In the genomic region with DNA sequence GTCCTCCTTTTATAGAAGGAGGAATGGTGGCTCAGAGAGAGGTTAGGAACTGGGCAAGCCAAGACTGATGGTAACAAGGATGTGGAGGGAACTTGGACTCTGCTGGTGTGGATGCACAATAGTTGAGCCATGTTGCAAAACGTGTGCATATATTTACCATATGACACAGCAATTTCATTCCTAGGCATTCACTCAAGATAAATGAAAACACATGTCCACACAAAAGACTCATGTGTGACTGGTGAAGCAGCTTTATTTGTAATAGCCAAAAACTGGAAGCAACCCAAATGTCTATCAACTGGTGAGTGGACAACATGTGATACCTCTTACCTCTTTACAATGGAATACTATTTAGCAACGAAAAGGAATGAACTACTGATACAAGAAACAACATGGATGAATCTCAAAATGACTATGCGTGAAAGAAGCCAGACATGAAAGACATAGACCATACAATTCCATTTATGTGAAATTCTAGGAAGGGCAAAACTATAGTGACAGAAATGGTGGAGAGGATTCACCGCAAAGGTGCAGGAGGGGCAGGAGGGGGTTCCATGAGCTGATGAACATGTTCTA, we compare ENCODE assay signal across 21 cellular contexts. TPM values are rescaled to one million over a fixed set of nuclear protein-coding genes. Genes with fewer than 3 reads are reported as not detected.
A peak's percentile ranks its signal among the peaks of the same experiment; 100 is the strongest.
DNase-seq lines count a peak whose midpoint lies in the region; ATAC-seq, FAIRE-seq and TF ChIP-seq lines count a peak whose summit lies in the region.
"Had no signal": no experiment of that assay in that cellular context is flagged by ENCODE, and none has a peak within 500 bp of the region (broad histone marks: within the 10 kb centered on the region; RNA-seq: fewer than 3 reads in every experiment).

No MANE protein-coding gene starts in this region.

- H3K9me1 ChIP-seq in K562 (ENCODE audit: control insufficient read depth, insufficient read depth, low read length), result no peaks in the 10 kb centered on the region

- CTCF ChIA-PET in HepG2 (lab: Yijun Ruan, JAX; ENCODE audit: low intra/inter-chr PET ratio, low total read pairs) (no interaction called here), K562 (lab: Yijun Ruan, JAX; ENCODE audit: low intra/inter-chr PET ratio) (no interaction called here)

- no peaks in the 10 kb centered on the region for H4K20me1 ChIP-seq in HepG2 (ENCODE audit: insufficient read depth, low read length)
- peaks cover 4% of the 10 kb centered on the region; the same call in 1 of the 2 replicates for H4K20me1 ChIP-seq in K562 (replicated peaks; ENCODE audit: control insufficient read depth, insufficient read depth, low read length)

- in situ Hi-C loops in HepG2 (cut with HindIII; ENCODE audit: extremely low pct_ligation_motif_present, low pct_unique_long_range_greater_than_20kb), result no loop called here
- in situ Hi-C loops in K562 (cut with MboI), result no loop called here

- H3K4me1 ChIP-seq in HepG2 (ENCODE audit: insufficient read depth, low read length) (0 out of 2 replicates have a peak, but pooled peaks cover 1% of the 10 kb centered on the region), right lobe of liver (no peaks in the 10 kb centered on the region), K562 (replicated peaks in 1 of 2; ENCODE audit: control insufficient read depth in 2 of 2, insufficient read depth in 2 of 2, low read length in 2 of 2) (no peaks in the 10 kb centered on the region)
- H3K4me1 ChIP-seq: uterus had no signal

- H3K27ac ChIP-seq in HepG2 (ENCODE audit: extremely low read length, insufficient read depth, low read length) (no peak overlapping the region), right lobe of liver (no peak overlapping the region), K562 (ENCODE audit: extremely low read depth, low read depth, low read length) (no peak overlapping the region)
- H3K27ac ChIP-seq: uterus had no signal

- FAIRE-seq in HepG2 (lab: Jason Lieb, UNC) (no peak), K562 (lab: Jason Lieb, UNC) (no peak)

- intact Hi-C loops in HepG2 (cut with micrococcal nuclease; ENCODE audit: unreplicated experiment), result no loop called here
- intact Hi-C loops in right lobe of liver (cut with DNase I), result no loop called here
- intact Hi-C loops in K562 (cut with micrococcal nuclease), result no loop called here

- BruUV-seq in HepG2 (replicated peaks; lab: Mats Ljungman, UMichigan), result no TSS peak
- BruUV-seq in K562 (replicated peaks; lab: Mats Ljungman, UMichigan), result no TSS peak

- H3K4me2 ChIP-seq in HepG2 (ENCODE audit: low read depth, low read length), result no peak overlapping the region
- H3K4me2 ChIP-seq in K562 (ENCODE audit: insufficient read depth, low read length), result no peak overlapping the region
- H3K4me2 ChIP-seq: smooth muscle cell had no signal

- no peak for TF ChIP-seq POLR2A in HepG2 (IDR thresholded peaks at IDR 0.05; ENCODE audit: insufficient read depth in 1 of 2, low read depth in 2 of 2, low read length in 2 of 2)
- TF ChIP-seq POLR2A in right lobe of liver (IDR thresholded peaks at IDR 0.05), result no peak
- no peak for TF ChIP-seq POLR2A in K562 (conservative IDR thresholded peaks at IDR 0.05)

- no peak for TF ChIP-seq CTCF in HepG2 (CRISPR knock-in tag; IDR thresholded peaks at IDR 0.05)
- no peak for TF ChIP-seq CTCF in right lobe of liver (IDR thresholded peaks at IDR 0.05)
- TF ChIP-seq CTCF in K562 (IDR thresholded peaks at IDR 0.05 in 2 of 3, conservative IDR thresholded peaks at IDR 0.05 in 1 of 3; ENCODE audit: insufficient read depth in 2 of 3, low read depth in 1 of 3, low read length in 3 of 3), result no peak
- no peak for TF ChIP-seq CTCF in fibroblast of pulmonary artery (IDR thresholded peaks at IDR 0.05; ENCODE audit: low read length, missing control alignments)

- POLR2A ChIA-PET in HepG2 (lab: Yijun Ruan, JAX) (no interaction called here), K562 (lab: Yijun Ruan, JAX) (interaction anchor here (1.7 kb wide), 1 partner anchor 16 kb away, joined by 5 read pairs; no protein-coding TSS in a partner anchor)

- H3K4me3 ChIP-seq in HepG2 (replicated peaks in 1 of 3; ENCODE audit: insufficient read depth in 1 of 3, low read depth in 2 of 3, low read length in 3 of 3) (no peak overlapping the region), right lobe of liver (no peak overlapping the region), K562 (no peak overlapping the region), fibroblast of pulmonary artery (replicated peaks; ENCODE audit: low read depth, low read length) (no peak overlapping the region)
- H3K4me3 ChIP-seq: smooth muscle cell, uterus had no signal

- TF ChIP-seq EP300 in HepG2 (IDR thresholded peaks at IDR 0.05; ENCODE audit: low read depth in 2 of 2, low read length in 2 of 2), result no peak
- TF ChIP-seq EP300 in HepG2 (CRISPR knock-in tag; IDR thresholded peaks at IDR 0.05; ENCODE audit: borderline replicate concordance), result no peak
- TF ChIP-seq EP300 in K562 (IDR thresholded peaks at IDR 0.05; ENCODE audit: low read length), result no peak

- H3K9ac ChIP-seq in HepG2 (ENCODE audit: insufficient read depth, low read depth, low read length) (no peak overlapping the region), K562 (ENCODE audit: insufficient read depth in 1 of 2, low read depth in 2 of 2, low read length in 2 of 2) (no peak overlapping the region)

- ATAC-seq in HepG2 (no peak), right lobe of liver (no peak), K562 (no peak), GM19463 (IDR thresholded peaks at IDR 0.05; ENCODE audit: unreplicated experiment) (no peak)
- ATAC-seq: left cardiac atrium had no signal

- no peaks in the 10 kb centered on the region for H3K36me3 ChIP-seq in HepG2 (replicated peaks in 1 of 2; ENCODE audit: control insufficient read depth in 1 of 2, insufficient read depth in 2 of 2, low read length in 2 of 2)
- no peaks in the 10 kb centered on the region for H3K36me3 ChIP-seq in right lobe of liver
- no peaks in the 10 kb centered on the region for H3K36me3 ChIP-seq in K562 (ENCODE audit: control insufficient read depth, insufficient read depth, low read length)
- H3K36me3 ChIP-seq: uterus had no signal

- H2AFZ ChIP-seq in HepG2 (ENCODE audit: low read length) (no peak overlapping the region), K562 (ENCODE audit: low read depth, low read length) (no peak overlapping the region)

- no peak for TF ChIP-seq RAD21 in HepG2 (CRISPR knock-in tag; IDR thresholded peaks at IDR 0.05)
- TF ChIP-seq RAD21 in K562 (CRISPR knock-in tag; conservative IDR thresholded peaks at IDR 0.05 in 1 of 2, IDR thresholded peaks at IDR 0.05 in 1 of 2), result no peak

- H3K27me3 ChIP-seq in HepG2 (ENCODE audit: control insufficient read depth in 1 of 2, insufficient read depth in 2 of 2, low read length in 2 of 2), result peaks cover 1 to 5% of the 10 kb centered on the region in 2 experiments; a peak in 1 of 5 replicates
- no peaks in the 10 kb centered on the region for H3K27me3 ChIP-seq in right lobe of liver
- peaks cover 8 to 51% of the 10 kb centered on the region in 2 experiments; a peak in 3 of 5 replicates for H3K27me3 ChIP-seq in K562 (ENCODE audit: control insufficient read depth in 2 of 2, insufficient read depth in 2 of 2, low read length in 2 of 2)

- H3K9me3 ChIP-seq in HepG2 (ENCODE audit: low read length) (no peaks in the 10 kb centered on the region), right lobe of liver (no peaks in the 10 kb centered on the region), K562 (replicated peaks; ENCODE audit: control insufficient read depth, insufficient read depth, low read depth, low read length) (no peaks in the 10 kb centered on the region)
- H3K9me3 ChIP-seq: uterus had no signal

- peak; percentile 7 for DNase-seq in HepG2 (ENCODE audit: low spot score)
- no peak for DNase-seq in right lobe of liver
- no peak for DNase-seq in K562 (ENCODE audit: extremely low read depth in 1 of 4, low spot score in 3 of 4)
- peak; percentile 15 for DNase-seq in fibroblast of pulmonary artery (ENCODE audit: low read depth)
- no peak for DNase-seq in GM19240 (ENCODE audit: insufficient read length, low spot score)
- no peak for DNase-seq in NCI-H345 treated with DMSO at 0.1 percent for 48 hours (lab: John Stamatoyannopoulos, UW; ENCODE audit: unreplicated experiment)
- no peak for DNase-seq in activated CD8-positive, alpha-beta memory T cell treated with anti-CD3 and anti-CD28 coated beads for 24 hours
- DNase-seq: activated CD4-positive, alpha-beta T cell treated with anti-CD3 and anti-CD28 coated beads, Interleukin-2, amount 50 U/mL, for 1 hour; activated gamma-delta T cell treated with Interleukin-2 at 50 U/mL for 16 hours; activated T-cell treated with anti-CD3 and anti-CD28 coated beads for 4 hours; amniotic stem cell; CD4-positive, CD25-positive, alpha-beta regulatory T cell; DND-41; left cardiac atrium; NCI-H1105 treated with DMSO at 0.1 percent for 48 hours; NCI-H526; Right ventricle myocardium superior; stimulated activated CD4-positive, alpha-beta T cell treated with anti-CD3 and anti-CD28 coated beads, Interleukin-4, amount 100 ng/mL, for 4 hours; uterus had no signal

- 49% methylated on average over 4 of the region's 4 CpGs for WGBS in HepG2 (ENCODE audit: low lambda C conversion rate)
- 60% methylated on average over 4 of the region's 4 CpGs for WGBS in right lobe of liver (ENCODE audit: insufficient coverage, low coverage, low lambda C conversion rate, missing lambda C conversion rate)
- 17% methylated on average over 4 of the region's 4 CpGs for WGBS in K562 (ENCODE audit: insufficient coverage, low coverage, missing lambda C conversion rate)

- H3K79me2 ChIP-seq in HepG2 (ENCODE audit: insufficient read depth, low read length), result no peaks in the 10 kb centered on the region
- H3K79me2 ChIP-seq in K562 (ENCODE audit: control insufficient read depth, insufficient read depth, low read length), result no peaks in the 10 kb centered on the region

RNA-seq across cellular contexts. Expression of gene CAMK2N1, which starts 36.2 kb away (rescaled TPM):
- total RNA-seq in HepG2 (2016; rRNA removed; fragmentation: Illumina TruSeq; extraction: Trizol), result 38.6 and 44.3 TPM in 2 replicates
- total RNA-seq in HepG2 (2016; cell fraction: cytosol; rRNA removed; fragmentation: Illumina TruSeq; extraction: Trizol; ENCODE audit: low read depth), result 53.6 and 65.2 TPM in 2 replicates
- total RNA-seq in HepG2 (2016; cell fraction: insoluble cytoplasmic fraction; rRNA removed; fragmentation: Illumina TruSeq; extraction: Trizol), result 39.6 and 42.8 TPM in 2 replicates
- total RNA-seq in HepG2 (2016; cell fraction: membrane; rRNA removed; fragmentation: Illumina TruSeq; extraction: Trizol), result 110 and 117 TPM in 2 replicates
- total RNA-seq in HepG2 (2016; cell fraction: nucleus; rRNA removed; fragmentation: Illumina TruSeq; extraction: Trizol), result 21.4 and 29.3 TPM in 2 replicates
- polyA plus RNA-seq in HepG2 (2011; rRNA removed), result 32.7 and 38.0 TPM in 2 replicates
- 27.0 and 40.8 TPM in 2 replicates for polyA plus RNA-seq in HepG2 (2011; cell fraction: cytosol; rRNA removed)
- 23.2 and 28.1 TPM in 2 replicates for polyA plus RNA-seq in HepG2 (2011; cell fraction: nucleus; rRNA removed)
- 108 and 112 TPM in 2 replicates for polyA plus RNA-seq in HepG2 (2012)
- polyA plus RNA-seq in HepG2 (2016; cell fraction: cytosol; fragmentation: Illumina TruSeq; extraction: Trizol; ENCODE audit: low read depth), result 238 and 250 TPM in 2 replicates
- 120 and 152 TPM in 2 replicates for polyA plus RNA-seq in HepG2 (2016; cell fraction: insoluble cytoplasmic fraction; fragmentation: Illumina TruSeq; extraction: Trizol; ENCODE audit: low read depth)
- 340 and 368 TPM in 2 replicates for polyA plus RNA-seq in HepG2 (2016; cell fraction: membrane; fragmentation: Illumina TruSeq; extraction: Trizol; ENCODE audit: low read depth)
- 110 and 112 TPM in 2 replicates for polyA plus RNA-seq in HepG2 (2016; cell fraction: nucleus; fragmentation: Illumina TruSeq; extraction: Trizol; ENCODE audit: insufficient read depth, low read depth)
- 0.12 and 20.9 TPM in 2 replicates for polyA minus RNA-seq in HepG2 (2011; rRNA and poly(A)+ RNA removed; ENCODE audit: low replicate concordance)
- polyA minus RNA-seq in HepG2 (2011; cell fraction: cytosol; rRNA and poly(A)+ RNA removed), result 34.7 and 39.2 TPM in 2 replicates
- polyA minus RNA-seq in HepG2 (2011; cell fraction: nucleus; rRNA and poly(A)+ RNA removed), result 19.4 and 21.5 TPM in 2 replicates
- total RNA-seq in right lobe of liver, result 10 to 100 TPM; 10.4 to 30.2 (median 20.1) TPM
- total RNA-seq in K562 (2011; cell fraction: chromatin; rRNA removed; ENCODE audit: low replicate concordance), result 1.1 and 1.2 TPM in 2 replicates
- total RNA-seq in K562 (2011; cell fraction: nucleolus; rRNA removed), result 0.17 and 1.2 TPM in 2 replicates
- 0.81 and 2.7 TPM in 2 replicates for total RNA-seq in K562 (2011; cell fraction: nucleoplasm; rRNA removed)
- total RNA-seq in K562 (2014; rRNA removed), result 0.09 and 0.24 TPM in 2 replicates
- total RNA-seq in K562 (2014; rRNA removed; fragmentation: Illumina TruSeq; extraction: Trizol), result 0.15 and 0.22 TPM in 2 replicates
- total RNA-seq in K562 (2015; rRNA removed; fragmentation: Illumina TruSeq; extraction: Trizol), result 0.15 and 0.25 TPM in 2 replicates
- total RNA-seq in K562 (2021), result 1.4 and 2.1 TPM in 2 replicates
- 0.27 and 0.47 TPM in 2 replicates for polyA plus RNA-seq in K562 (2011; rRNA removed)
- 0.27 and 0.28 TPM in 2 replicates for polyA plus RNA-seq in K562 (2011; cell fraction: cytosol; rRNA removed)
- 0.32 and 0.84 TPM in 2 replicates for polyA plus RNA-seq in K562 (2011; cell fraction: nucleus; rRNA removed)
- 1.7 and 2.2 TPM in 2 replicates for polyA plus RNA-seq in K562 (2012)
- 0.74 and 1.1 TPM in 2 replicates for polyA plus RNA-seq in K562 (2014; fragmentation: Illumina TruSeq; extraction: Trizol)
- polyA plus RNA-seq in K562 (2014; fragmentation: Nextera tagmentation; extraction: Ambion mirVana), result under 1 TPM; 0.20 to 0.34 TPM
- 0.45 and 0.52 TPM in 2 replicates for polyA plus RNA-seq in K562 (2014; rRNA removed)
- 0.24 and 0.32 TPM in 2 replicates for polyA minus RNA-seq in K562 (2011; rRNA and poly(A)+ RNA removed)
- polyA minus RNA-seq in K562 (2011; cell fraction: cytosol; rRNA and poly(A)+ RNA removed), result 0.38 and 0.55 TPM in 2 replicates
- polyA minus RNA-seq in K562 (2011; cell fraction: nucleus; rRNA and poly(A)+ RNA removed), result 0.11 and 0.27 TPM in 2 replicates

RNA-seq across cellular contexts. Expression of gene MUL1, which starts 58.1 kb away (rescaled TPM):
- 13.5 and 26.5 TPM in 2 replicates for total RNA-seq in HepG2 (2016; rRNA removed; fragmentation: Illumina TruSeq; extraction: Trizol)
- 3.2 TPM in 2 replicates for total RNA-seq in HepG2 (2016; cell fraction: cytosol; rRNA removed; fragmentation: Illumina TruSeq; extraction: Trizol; ENCODE audit: low read depth)
- total RNA-seq in HepG2 (2016; cell fraction: insoluble cytoplasmic fraction; rRNA removed; fragmentation: Illumina TruSeq; extraction: Trizol), result 14.3 and 26.3 TPM in 2 replicates
- 8.5 and 8.6 TPM in 2 replicates for total RNA-seq in HepG2 (2016; cell fraction: membrane; rRNA removed; fragmentation: Illumina TruSeq; extraction: Trizol)
- 23.1 and 27.3 TPM in 2 replicates for total RNA-seq in HepG2 (2016; cell fraction: nucleus; rRNA removed; fragmentation: Illumina TruSeq; extraction: Trizol)
- polyA plus RNA-seq in HepG2 (2011; rRNA removed), result 21.5 and 27.5 TPM in 2 replicates
- polyA plus RNA-seq in HepG2 (2011; cell fraction: cytosol; rRNA removed), result 23.9 and 24.3 TPM in 2 replicates
- polyA plus RNA-seq in HepG2 (2011; cell fraction: nucleus; rRNA removed), result 10.0 and 11.8 TPM in 2 replicates
- 14.9 and 20.0 TPM in 2 replicates for polyA plus RNA-seq in HepG2 (2012)
- polyA plus RNA-seq in HepG2 (2016; cell fraction: cytosol; fragmentation: Illumina TruSeq; extraction: Trizol; ENCODE audit: low read depth), result 2.4 and 2.6 TPM in 2 replicates
- polyA plus RNA-seq in HepG2 (2016; cell fraction: insoluble cytoplasmic fraction; fragmentation: Illumina TruSeq; extraction: Trizol; ENCODE audit: low read depth), result 11.3 and 11.9 TPM in 2 replicates
- polyA plus RNA-seq in HepG2 (2016; cell fraction: membrane; fragmentation: Illumina TruSeq; extraction: Trizol; ENCODE audit: low read depth), result 4.4 and 5.3 TPM in 2 replicates
- 30.1 and 33.2 TPM in 2 replicates for polyA plus RNA-seq in HepG2 (2016; cell fraction: nucleus; fragmentation: Illumina TruSeq; extraction: Trizol; ENCODE audit: insufficient read depth, low read depth)
- polyA minus RNA-seq in HepG2 (2011; rRNA and poly(A)+ RNA removed; ENCODE audit: low replicate concordance), result 40.2 and 48.7 TPM in 2 replicates
- 14.6 and 15.2 TPM in 2 replicates for polyA minus RNA-seq in HepG2 (2011; cell fraction: cytosol; rRNA and poly(A)+ RNA removed)
- 14.5 TPM in 2 replicates for polyA minus RNA-seq in HepG2 (2011; cell fraction: nucleus; rRNA and poly(A)+ RNA removed)
- 10 to 100 TPM; 14.4 to 33.6 (median 16.7) TPM for total RNA-seq in right lobe of liver
- total RNA-seq in K562 (2011; cell fraction: chromatin; rRNA removed; ENCODE audit: low replicate concordance), result 13.4 and 41.5 TPM in 2 replicates
- total RNA-seq in K562 (2011; cell fraction: nucleolus; rRNA removed), result 54.0 and 57.2 TPM in 2 replicates
- 39.6 and 40.0 TPM in 2 replicates for total RNA-seq in K562 (2011; cell fraction: nucleoplasm; rRNA removed)
- total RNA-seq in K562 (2014; rRNA removed), result 20.1 and 25.0 TPM in 2 replicates
- total RNA-seq in K562 (2014; rRNA removed; fragmentation: Illumina TruSeq; extraction: Trizol), result 12.7 and 14.5 TPM in 2 replicates
- total RNA-seq in K562 (2015; rRNA removed; fragmentation: Illumina TruSeq; extraction: Trizol), result 18.6 and 18.7 TPM in 2 replicates
- total RNA-seq in K562 (2021), result 32.9 and 34.6 TPM in 2 replicates
- polyA plus RNA-seq in K562 (2011; rRNA removed), result 19.3 and 21.6 TPM in 2 replicates
- 22.4 and 29.8 TPM in 2 replicates for polyA plus RNA-seq in K562 (2011; cell fraction: cytosol; rRNA removed)
- 16.2 and 16.7 TPM in 2 replicates for polyA plus RNA-seq in K562 (2011; cell fraction: nucleus; rRNA removed)
- polyA plus RNA-seq in K562 (2012), result 25.8 and 26.7 TPM in 2 replicates
- 26.2 and 26.5 TPM in 2 replicates for polyA plus RNA-seq in K562 (2014; fragmentation: Illumina TruSeq; extraction: Trizol)
- 10 to 100 TPM; 10.4 to 14.7 TPM for polyA plus RNA-seq in K562 (2014; fragmentation: Nextera tagmentation; extraction: Ambion mirVana)
- 22.0 and 23.7 TPM in 2 replicates for polyA plus RNA-seq in K562 (2014; rRNA removed)
- 14.0 and 16.3 TPM in 2 replicates for polyA minus RNA-seq in K562 (2011; rRNA and poly(A)+ RNA removed)
- 16.0 and 19.4 TPM in 2 replicates for polyA minus RNA-seq in K562 (2011; cell fraction: cytosol; rRNA and poly(A)+ RNA removed)
- polyA minus RNA-seq in K562 (2011; cell fraction: nucleus; rRNA and poly(A)+ RNA removed), result 10.5 and 15.2 TPM in 2 replicates

Comparison
In these comparisons a context has a peak if more than half of its experiments do, and no peak if none do; other contexts are left out.
1. DNase-seq: peak in HepG2 (single experiment) and fibroblast of pulmonary artery (single experiment); none in right lobe of liver (0 of 3), K562 (0 of 4), GM19240 (single experiment), NCI-H345 treated with DMSO at 0.1 percent for 48 hours (single experiment) and activated CD8-positive, alpha-beta memory T cell treated with anti-CD3 and anti-CD28 coated beads for 24 hours (single experiment).
2. Of the 241 proteins assayed by ChIP-seq in both HepG2 and K562: peak only in HepG2: CEBPB, MAFF, MAFK and MNT; only in K562: MAFG, NFE2 and ZNF24; in both: none; in neither: 234.